1 cellular context compared by ENCODE assay signal in the genomic region with DNA sequence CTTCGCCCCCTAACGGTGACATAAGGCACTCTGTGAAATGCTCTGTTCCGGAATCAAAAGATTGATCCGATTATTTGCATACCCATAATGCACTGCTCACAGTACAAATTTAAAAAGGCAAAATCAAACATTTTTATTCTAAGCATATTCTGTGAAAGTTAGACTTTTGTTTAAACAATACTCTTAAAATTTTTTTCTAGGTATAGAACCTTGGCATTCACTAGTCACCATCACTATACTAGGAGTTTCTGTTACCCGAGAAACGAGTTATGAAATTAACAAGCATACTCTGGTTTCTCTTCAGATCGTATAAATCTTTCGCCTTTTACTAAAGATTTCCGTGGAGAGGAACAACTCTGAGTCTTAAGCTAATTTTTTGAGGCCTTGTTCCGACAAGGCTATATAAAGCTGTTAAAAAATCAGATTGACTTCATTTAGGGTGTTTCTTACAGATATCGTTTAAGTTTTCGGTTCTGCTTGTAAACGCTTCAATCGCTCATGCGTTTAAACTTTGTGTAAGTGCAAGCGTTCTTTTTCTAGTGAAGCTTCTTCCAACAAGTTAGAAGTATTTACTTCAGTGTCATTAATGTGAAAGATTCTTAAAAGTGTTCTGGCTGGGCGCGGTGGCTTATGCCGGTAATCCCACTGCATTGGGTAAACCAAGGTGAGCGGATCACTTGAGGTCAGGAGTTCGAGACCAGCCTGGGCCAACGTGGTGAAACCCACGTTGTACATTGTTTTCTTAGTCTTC.
A peak's percentile ranks its signal among the peaks of the same experiment; 100 is the strongest.
TF ChIP-seq lines count a peak whose summit lies in the region.

RNU5B-1 (plus strand) TSS at position 285 of the 751 bp plus-strand sequence.

TF ChIP-seq in K562, 482 proteins besides CTCF, POLR2A, EP300 and RAD21 (continued from another document and continues in another):
- peak; percentile 100 for TF ChIP-seq CBX1 (IDR thresholded peaks at IDR 0.05; ENCODE audit: low read depth)
- peak; percentile 66 for TF ChIP-seq HIVEP1 (CRISPR knock-in tag; IDR thresholded peaks at IDR 0.05)
- no peak for TF ChIP-seq SMARCC2 (IDR thresholded peaks at IDR 0.05; ENCODE audit: low read depth)
- no peak; the same call in 1 of the 2 replicates for TF ChIP-seq ZNF740 (CRISPR knock-in tag; IDR thresholded peaks at IDR 0.05)
- peak in 1 of 2 experiments; percentile 43; a peak in 1 of 4 replicates for TF ChIP-seq ZNF740 (tag; IDR thresholded peaks at IDR 0.05)
- no peak; the same call in 1 of the 2 replicates for TF ChIP-seq EHMT2 (IDR thresholded peaks at IDR 0.05)
- peak; percentile 15; the same call in 1 of the 2 replicates for TF ChIP-seq CC2D1A (IDR thresholded peaks at IDR 0.05)
- TF ChIP-seq, protein P1, sequence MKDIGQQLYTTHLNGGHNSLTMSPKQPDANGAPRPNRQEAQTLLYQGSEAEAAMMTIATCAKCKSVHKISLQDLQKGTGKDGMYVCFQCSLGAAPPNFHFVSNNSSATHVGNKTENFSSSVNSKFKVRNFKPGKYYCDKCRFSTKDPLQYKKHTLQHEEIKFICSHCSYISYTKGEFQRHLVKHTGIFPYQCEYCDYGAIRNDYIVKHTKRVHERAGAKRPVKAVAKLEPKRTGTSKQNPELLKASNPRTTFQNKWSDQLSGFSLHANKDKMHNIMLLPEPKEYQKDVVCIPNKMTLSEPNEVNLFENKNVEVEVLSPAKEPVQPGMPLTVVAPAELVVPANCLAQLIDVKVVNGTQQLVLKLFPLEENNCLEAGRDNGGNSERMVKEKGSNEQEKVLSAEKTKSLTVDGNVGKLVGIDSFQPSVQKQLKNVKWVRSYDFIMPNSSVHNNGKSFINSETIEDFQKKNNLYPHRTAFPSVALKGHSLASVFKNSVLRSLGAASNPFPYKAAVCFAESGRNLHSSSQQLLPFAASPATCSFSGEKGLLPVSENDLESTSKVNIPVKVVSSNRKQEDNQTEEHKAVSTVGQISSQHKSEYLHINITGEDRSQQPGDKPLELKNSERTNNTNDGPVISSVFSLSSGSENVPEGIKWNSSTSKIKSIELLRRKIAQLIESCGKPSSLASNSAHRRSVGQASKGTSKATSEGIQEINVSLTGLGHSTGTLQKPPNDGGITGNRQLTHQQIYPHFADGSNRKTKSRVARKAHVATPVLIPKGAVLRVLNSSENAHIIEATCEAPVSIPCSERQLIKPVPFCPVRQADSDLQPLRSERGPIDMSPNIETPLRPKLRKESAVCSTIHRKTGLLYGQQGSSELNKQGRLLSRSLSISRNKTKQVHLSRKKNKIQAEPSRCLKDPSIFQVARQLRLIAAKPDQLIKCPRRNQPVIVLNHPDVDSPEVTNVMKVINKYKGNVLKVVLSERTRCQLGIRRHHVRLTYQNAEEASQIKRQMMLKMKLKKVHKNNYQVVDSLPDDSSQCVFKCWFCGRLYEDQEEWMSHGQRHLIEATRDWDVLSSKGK (CRISPR knock-in tag; IDR thresholded peaks at IDR 0.05), result peak; percentile 96
- TF ChIP-seq ZNF408 (CRISPR knock-in tag; IDR thresholded peaks at IDR 0.05; ENCODE audit: low read depth), result no peak
- peak; percentile 96 for TF ChIP-seq GABPB2 (CRISPR knock-in tag; conservative IDR thresholded peaks at IDR 0.05)
- no peak for TF ChIP-seq FOXJ3 (CRISPR knock-in tag; IDR thresholded peaks at IDR 0.05)
- TF ChIP-seq ZNF707 (CRISPR knock-in tag; conservative IDR thresholded peaks at IDR 0.05), result no peak
- peak; percentile 98 for TF ChIP-seq SNAPC5 (CRISPR knock-in tag; IDR thresholded peaks at IDR 0.05)
- no peak for TF ChIP-seq XRCC3 (IDR thresholded peaks at IDR 0.05)
- no peak for TF ChIP-seq TCF7L2 (IDR thresholded peaks at IDR 0.05; ENCODE audit: low read depth, low read length)
- no peak for TF ChIP-seq COPS2 (conservative IDR thresholded peaks at IDR 0.05)
- TF ChIP-seq ZNF347 (CRISPR knock-in tag; IDR thresholded peaks at IDR 0.05; ENCODE audit: low read depth), result peak; percentile 82; the same call in 1 of the 2 replicates
- TF ChIP-seq, protein P2, sequence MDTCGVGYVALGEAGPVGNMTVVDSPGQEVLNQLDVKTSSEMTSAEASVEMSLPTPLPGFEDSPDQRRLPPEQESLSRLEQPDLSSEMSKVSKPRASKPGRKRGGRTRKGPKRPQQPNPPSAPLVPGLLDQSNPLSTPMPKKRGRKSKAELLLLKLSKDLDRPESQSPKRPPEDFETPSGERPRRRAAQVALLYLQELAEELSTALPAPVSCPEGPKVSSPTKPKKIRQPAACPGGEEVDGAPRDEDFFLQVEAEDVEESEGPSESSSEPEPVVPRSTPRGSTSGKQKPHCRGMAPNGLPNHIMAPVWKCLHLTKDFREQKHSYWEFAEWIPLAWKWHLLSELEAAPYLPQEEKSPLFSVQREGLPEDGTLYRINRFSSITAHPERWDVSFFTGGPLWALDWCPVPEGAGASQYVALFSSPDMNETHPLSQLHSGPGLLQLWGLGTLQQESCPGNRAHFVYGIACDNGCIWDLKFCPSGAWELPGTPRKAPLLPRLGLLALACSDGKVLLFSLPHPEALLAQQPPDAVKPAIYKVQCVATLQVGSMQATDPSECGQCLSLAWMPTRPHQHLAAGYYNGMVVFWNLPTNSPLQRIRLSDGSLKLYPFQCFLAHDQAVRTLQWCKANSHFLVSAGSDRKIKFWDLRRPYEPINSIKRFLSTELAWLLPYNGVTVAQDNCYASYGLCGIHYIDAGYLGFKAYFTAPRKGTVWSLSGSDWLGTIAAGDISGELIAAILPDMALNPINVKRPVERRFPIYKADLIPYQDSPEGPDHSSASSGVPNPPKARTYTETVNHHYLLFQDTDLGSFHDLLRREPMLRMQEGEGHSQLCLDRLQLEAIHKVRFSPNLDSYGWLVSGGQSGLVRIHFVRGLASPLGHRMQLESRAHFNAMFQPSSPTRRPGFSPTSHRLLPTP (IDR thresholded peaks at IDR 0.05; ENCODE audit: borderline replicate concordance, extremely low read depth, insufficient read length), result peak; percentile 89
- TF ChIP-seq ZNF263 (CRISPR knock-in tag; IDR thresholded peaks at IDR 0.05; ENCODE audit: borderline replicate concordance), result peak; percentile 43; the same call in 1 of the 2 replicates
- no peak for TF ChIP-seq BMI1 (IDR thresholded peaks at IDR 0.05; ENCODE audit: low read length)
- no peak for TF ChIP-seq HSF4 (CRISPR knock-in tag; IDR thresholded peaks at IDR 0.05; ENCODE audit: borderline replicate concordance)
- peak; percentile 98 for TF ChIP-seq THRAP3 (IDR thresholded peaks at IDR 0.05; ENCODE audit: borderline replicate concordance)
- TF ChIP-seq SAFB (IDR thresholded peaks at IDR 0.05; ENCODE audit: borderline replicate concordance, low read depth, low read length), result no peak
- peak; percentile 73; the same call in 1 of the 2 replicates for TF ChIP-seq ZNF449 (CRISPR knock-in tag; IDR thresholded peaks at IDR 0.05)
- peak; percentile 75 for TF ChIP-seq MAFF (IDR thresholded peaks at IDR 0.05; ENCODE audit: low read length)
- TF ChIP-seq DLX4 (CRISPR knock-in tag; IDR thresholded peaks at IDR 0.05), result peak; percentile 90
- peak in 1 of 2 experiments; percentile 96; a peak in 3 of 4 replicates for TF ChIP-seq KDM4B (IDR thresholded peaks at IDR 0.05; ENCODE audit: borderline replicate concordance in 2 of 2, low read depth in 1 of 2)
- TF ChIP-seq ZNF274 (IDR thresholded peaks at IDR 0.05; ENCODE audit: borderline replicate concordance, low read depth, low read length), result peak; percentile 26; the same call in 1 of the 2 replicates
- no peak; the same call in 1 of the 2 replicates for TF ChIP-seq PPARD (CRISPR knock-in tag; IDR thresholded peaks at IDR 0.05)
- peak; percentile 9; the same call in 1 of the 2 replicates for TF ChIP-seq REST (CRISPR knock-in tag; IDR thresholded peaks at IDR 0.05; ENCODE audit: low read depth)
- TF ChIP-seq ZNF589 (CRISPR knock-in tag; IDR thresholded peaks at IDR 0.05; ENCODE audit: low read depth), result peak; percentile 90
- TF ChIP-seq POLR2AphosphoS2 (IDR thresholded peaks at IDR 0.05; ENCODE audit: low read length), result peak; percentile 100
- peak; percentile 57 for TF ChIP-seq PKNOX1 (IDR thresholded peaks at IDR 0.05)
- peak; percentile 69 for TF ChIP-seq GABPB1 (CRISPR knock-in tag; IDR thresholded peaks at IDR 0.05)
- TF ChIP-seq KDM5B (IDR thresholded peaks at IDR 0.05; ENCODE audit: insufficient replicate concordance, low read depth, low read length), result peak; percentile 100
- no peak for TF ChIP-seq MYBL2 (IDR thresholded peaks at IDR 0.05; ENCODE audit: low read depth)
- no peak for TF ChIP-seq MYBL2 (CRISPR knock-in tag; IDR thresholded peaks at IDR 0.05; ENCODE audit: borderline replicate concordance)
- TF ChIP-seq CLOCK (CRISPR knock-in tag; IDR thresholded peaks at IDR 0.05; ENCODE audit: borderline replicate concordance), result no peak; the same call in 1 of the 2 replicates
